Comparison of ENCODE assay signal across 18 cellular contexts in genomic region chr2:122163596-122163995, GRCh38.
DNase-seq lines count a peak whose midpoint lies in the region; ATAC-seq and TF ChIP-seq lines count a peak whose summit lies in the region.
"Had no signal": no experiment of that assay in that cellular context is flagged by ENCODE, and none has a peak within 500 bp of the region (broad histone marks: within the 10 kb centered on the region; RNA-seq: fewer than 3 reads in every experiment).

No MANE protein-coding gene starts in this region.

- no peak overlapping the region for H3K27ac Mint-ChIP-seq in stimulated activated naive B cell treated with anti-CD40 and anti-IgM and Interleukin-4, amounts not matched to agents 10 μg/mL and 1 μg/mL and 100 μg/mL, for 72 hours
- H3K27ac Mint-ChIP-seq: CD4-positive, CD25-positive, alpha-beta regulatory T cell; IgD-negative memory B cell had no signal

- no peak overlapping the region for H3K4me3 Mint-ChIP-seq in stimulated activated naive B cell treated with anti-CD40 and anti-IgM and Interleukin-4, amounts not matched to agents 10 μg/mL and 1 μg/mL and 100 μg/mL, for 72 hours
- H3K4me3 Mint-ChIP-seq: CD4-positive, CD25-positive, alpha-beta regulatory T cell; IgD-negative memory B cell had no signal

- TF ChIP-seq CTCF in GM12865 (IDR thresholded peaks at IDR 0.05; ENCODE audit: insufficient read depth, low read depth, low read length, missing control alignments) = no peak

- no peaks in the 10 kb centered on the region for H3K36me3 Mint-ChIP-seq in stimulated activated naive B cell treated with anti-CD40 and anti-IgM and Interleukin-4, amounts not matched to agents 10 μg/mL and 1 μg/mL and 100 μg/mL, for 72 hours
- H3K36me3 Mint-ChIP-seq: CD4-positive, CD25-positive, alpha-beta regulatory T cell; IgD-negative memory B cell had no signal

- DNase-seq in GM12865 (ENCODE audit: low read depth) = peak; percentile 24
- DNase-seq in UCSD-AML1 (lab: John Stamatoyannopoulos, UW; ENCODE audit: unreplicated experiment) = peak; percentile 44
- DNase-seq in stimulated activated naive B cell treated with anti-CD40 and anti-IgM and Interleukin-4, amounts not matched to agents 10 μg/mL and 1 μg/mL and 100 μg/mL, for 72 hours = no peak
- no peak for DNase-seq in NCI-H2171 (lab: John Stamatoyannopoulos, UW)
- no peak for DNase-seq in Kasumi-1 (lab: John Stamatoyannopoulos, UW)
- DNase-seq in NCI-H524 treated with DMSO at 0.1 percent for 48 hours (lab: John Stamatoyannopoulos, UW) = no peak
- DNase-seq: 8988T; AML-193; CD4-positive, CD25-positive, alpha-beta regulatory T cell; DMS53; GF-D8; GM23248; KG1 had no signal

- H3K4me1 Mint-ChIP-seq in stimulated activated naive B cell treated with anti-CD40 and anti-IgM and Interleukin-4, amounts not matched to agents 10 μg/mL and 1 μg/mL and 100 μg/mL, for 72 hours = no peaks in the 10 kb centered on the region
- H3K4me1 Mint-ChIP-seq: CD4-positive, CD25-positive, alpha-beta regulatory T cell; IgD-negative memory B cell had no signal

- H3K9me3 Mint-ChIP-seq in stimulated activated naive B cell treated with anti-CD40 and anti-IgM and Interleukin-4, amounts not matched to agents 10 μg/mL and 1 μg/mL and 100 μg/mL, for 72 hours = no peaks in the 10 kb centered on the region

- peak; percentile 77 for ATAC-seq in GM19463 (IDR thresholded peaks at IDR 0.05; ENCODE audit: unreplicated experiment)
- peak; percentile 57 to 69 for ATAC-seq in stimulated activated naive B cell treated with anti-CD40 and anti-IgM and Interleukin-4, amounts not matched to agents 10 μg/mL and 1 μg/mL and 100 μg/mL, for 72 hours (replicated peaks)
- ATAC-seq: GM12878, HCT116 had no signal

- H3K27me3 Mint-ChIP-seq in stimulated activated naive B cell treated with anti-CD40 and anti-IgM and Interleukin-4, amounts not matched to agents 10 μg/mL and 1 μg/mL and 100 μg/mL, for 72 hours = no peaks in the 10 kb centered on the region
- H3K27me3 Mint-ChIP-seq: CD4-positive, CD25-positive, alpha-beta regulatory T cell; IgD-negative memory B cell had no signal

- no peak overlapping the region for H3K4me3 ChIP-seq in GM12865 (ENCODE audit: low read depth, low read length)
- H3K4me3 ChIP-seq: BLaER1, GM12878, GM23248 had no signal

Comparison
In these comparisons a context has a peak if more than half of its experiments do, and no peak if none do; other contexts are left out.
1. DNase-seq: peak in GM12865 (single experiment) and UCSD-AML1 (single experiment); none in stimulated activated naive B cell treated with anti-CD40 and anti-IgM and Interleukin-4, amounts not matched to agents 10 μg/mL and 1 μg/mL and 100 μg/mL, for 72 hours (single experiment), NCI-H2171 (single experiment), Kasumi-1 (0 of 2) and NCI-H524 treated with DMSO at 0.1 percent for 48 hours (single experiment).